Comparison of ENCODE assay signal across 8 cellular contexts in the genomic region with DNA sequence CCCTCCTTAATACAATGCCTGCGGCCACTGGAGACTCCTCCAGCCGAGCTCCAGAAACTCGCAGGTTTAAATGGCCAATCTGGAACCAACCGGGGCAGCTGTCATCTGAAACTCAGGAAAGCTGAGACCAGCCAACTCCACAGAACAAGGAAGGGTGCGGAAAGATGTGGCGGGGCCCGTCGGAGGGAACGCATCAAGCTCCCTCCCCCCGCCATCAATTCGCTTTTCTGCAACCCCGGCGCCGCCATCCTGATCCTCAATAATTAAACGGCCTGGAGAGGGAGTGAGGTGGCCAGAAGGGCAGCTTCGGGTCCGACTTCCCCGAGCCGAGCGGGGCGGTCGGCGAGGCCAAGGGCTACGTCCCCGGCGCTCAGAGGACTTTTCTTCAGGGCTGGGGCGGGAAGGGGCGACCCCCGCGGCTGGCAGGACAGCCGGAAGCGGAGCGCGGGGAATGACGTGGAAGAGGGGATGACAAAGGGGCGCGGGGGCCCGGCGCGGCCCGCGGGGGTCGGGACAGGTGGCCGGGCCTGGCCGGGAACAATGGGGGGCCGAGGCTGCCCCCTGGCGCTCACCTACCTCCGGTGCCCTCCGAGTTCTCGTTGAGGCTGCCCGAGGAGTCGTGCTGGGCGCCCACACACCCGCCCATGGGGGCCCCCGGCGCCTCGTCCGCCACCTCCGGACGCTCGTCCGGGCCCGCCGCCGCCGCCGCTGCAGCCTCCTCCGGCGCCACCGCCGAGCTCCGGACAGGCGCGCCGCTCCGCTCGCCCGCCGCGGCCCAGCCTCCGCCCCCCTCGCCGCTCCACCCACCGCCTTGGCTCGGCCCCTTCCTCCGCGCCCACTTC. TPM values are rescaled to one million over a fixed set of nuclear protein-coding genes. Genes with fewer than 3 reads are reported as not detected.
DNase-seq lines count a peak whose midpoint lies in the region; ATAC-seq, FAIRE-seq and TF ChIP-seq lines count a peak whose summit lies in the region.

A gene with protein sequence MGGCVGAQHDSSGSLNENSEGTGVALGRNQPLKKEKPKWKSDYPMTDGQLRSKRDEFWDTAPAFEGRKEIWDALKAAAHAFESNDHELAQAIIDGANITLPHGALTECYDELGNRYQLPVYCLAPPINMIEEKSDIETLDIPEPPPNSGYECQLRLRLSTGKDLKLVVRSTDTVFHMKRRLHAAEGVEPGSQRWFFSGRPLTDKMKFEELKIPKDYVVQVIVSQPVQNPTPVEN (minus strand): TSS at position 745 of the 842 bp plus-strand sequence. CDS start 99 bp downstream, at position 646.

- H3K27ac ChIP-seq in BLaER1, result peak within 1 kb of the TSS; percentile 91

- DNase-seq in GM19239 (ENCODE audit: insufficient read length, low spot score) (peak; percentile 19), NOMO-1 (lab: John Stamatoyannopoulos, UW; ENCODE audit: unreplicated experiment in 2 of 2) (peak; percentile 78 to 87), activated T-cell treated with anti-CD3 and anti-CD28 coated beads for 4 hours (peak; percentile 58), epithelial cell of proximal tubule (ENCODE audit: low read depth) (no peak), mucosa of gallbladder (ENCODE audit: low spot score) (peak; percentile 82)
- peak; percentile 38 to 50 for DNase-seq in stimulated activated CD8-positive, alpha-beta memory T cell treated with anti-CD3 and anti-CD28 coated beads, Interleukin-4, amount 100 ng/mL, for 4 hours (ENCODE audit: low read depth in 2 of 2, low spot score in 1 of 2)

- H4K20me1 ChIP-seq in BLaER1, result peaks cover 52% of the 10 kb centered on the region

- peak within 1 kb of the TSS; percentile 95 for H3K9ac ChIP-seq in BLaER1

- peak; percentile 90 for ATAC-seq in HG03432 (IDR thresholded peaks at IDR 0.05; ENCODE audit: unreplicated experiment)

- H3K27me3 ChIP-seq in BLaER1, result no peaks in the 10 kb centered on the region

- peak; percentile 54 for TF ChIP-seq CTCF in epithelial cell of proximal tubule (conservative IDR thresholded peaks at IDR 0.05; ENCODE audit: low read depth, low read length)

- H3K36me3 ChIP-seq in BLaER1, result peaks cover 24% of the 10 kb centered on the region

- H3K4me2 ChIP-seq in BLaER1, result peak within 1 kb of the TSS; percentile 93

- peaks cover 10% of the 10 kb centered on the region for H3K9me3 ChIP-seq in BLaER1

- peak; percentile 11 for FAIRE-seq in GM19239 (lab: Jason Lieb, UNC)

- H3K4me1 ChIP-seq in BLaER1, result peaks cover 41% of the 10 kb centered on the region

- peak within 1 kb of the TSS; percentile 98 for H3K4me3 ChIP-seq in BLaER1
- peak within 1 kb of the TSS; percentile 91 for H3K4me3 ChIP-seq in epithelial cell of proximal tubule (ENCODE audit: low read depth, low read length)

RNA-seq across cellular contexts. Expression of the gene that starts here (rescaled TPM):
- total RNA-seq in epithelial cell of proximal tubule (15.1 and 25.2 TPM in 2 replicates), mucosa of gallbladder (16.9 TPM)
